30 cellular contexts compared by ENCODE assay signal in genomic region chr6:125086716-125087115, GRCh38.
"Had no signal": no experiment of that assay in that cellular context is flagged by ENCODE, and none has a peak within 500 bp of the region (broad histone marks: within the 10 kb centered on the region; RNA-seq: fewer than 3 reads in every experiment).

No MANE protein-coding gene starts in this region.

- H3K9me3 ChIP-seq: neutrophil, ovary, psoas muscle, right lobe of liver, sigmoid colon, stomach, thoracic aorta, thyroid gland, transverse colon, upper lobe of right lung, vagina had no signal

- H2AFZ ChIP-seq: parathyroid adenoma had no signal

- H3K4me3 Mint-ChIP-seq: naive B cell; naive thymus-derived CD8-positive, alpha-beta T cell; natural killer cell treated with Interleukin-12 subunit alpha and Interleukin-12 subunit beta and Interleukin-15 and Interleukin-18, amount 100 ng/mL, for 72 hours; stimulated activated effector memory CD8-positive, alpha-beta T cell treated with anti-CD3 and anti-CD28 coated beads, Interleukin-12 subunit alpha, Interleukin-12 subunit beta, amount 100 ng/mL, for 72 hours; stimulated activated naive B cell treated with anti-CD40 and anti-IgM and Interleukin-4, amounts not matched to agents 10 μg/mL and 1 μg/mL and 100 μg/mL, for 72 hours; stimulated activated naive CD8-positive, alpha-beta T cell treated with anti-CD3 and anti-CD28 coated beads, Interleukin-15, Interleukin-2, amounts not matched to agents 100 ng/mL and 50 ng/mL, for 24 hours; type B pancreatic cell had no signal

- H3K79me2 ChIP-seq: parathyroid adenoma had no signal

- H3K4me3 ChIP-seq: ovary, psoas muscle, right lobe of liver, sigmoid colon, stomach, thoracic aorta, thyroid gland, transverse colon, upper lobe of right lung, vagina had no signal

- H3K4me1 ChIP-seq: psoas muscle, right lobe of liver, stomach, thyroid gland, transverse colon, upper lobe of right lung, vagina had no signal

- DNase-seq: naive B cell; naive thymus-derived CD8-positive, alpha-beta T cell; occipital lobe; ovary; posterior cingulate gyrus; psoas muscle; right cardiac atrium; right lobe of liver; sigmoid colon; small intestine; stimulated activated CD4-positive, alpha-beta T cell treated with anti-CD3 and anti-CD28 coated beads, Interleukin-15, amount 100 ng/mL, for 24 hours; stimulated activated CD4-positive, alpha-beta T cell treated with anti-CD3 and anti-CD28 coated beads, Interleukin-2, amount 100 ng/mL, for 24 hours; stimulated activated CD4-positive, alpha-beta T cell treated with anti-CD3 and anti-CD28 coated beads, Interleukin-2, amount 100 ng/mL, for 48 hours; stimulated activated CD4-positive, alpha-beta T cell treated with anti-CD3 and anti-CD28 coated beads, Interleukin-4, amount 100 ng/mL, for 24 hours; stimulated activated naive B cell treated with anti-CD40 and anti-IgM and Interleukin-4, amounts not matched to agents 10 μg/mL and 1 μg/mL and 100 μg/mL, for 72 hours; stimulated activated naive CD4-positive, alpha-beta T cell treated with Interleukin-2 at 50 U/mL for 16 hours; stomach; thyroid gland; transverse colon; upper lobe of right lung had no signal

- H3K9ac ChIP-seq: parathyroid adenoma had no signal

- H3K27me3 Mint-ChIP-seq: naive B cell; naive thymus-derived CD8-positive, alpha-beta T cell; natural killer cell treated with Interleukin-12 subunit alpha and Interleukin-12 subunit beta and Interleukin-15 and Interleukin-18, amount 100 ng/mL, for 72 hours; progenitor cell of endocrine pancreas; stimulated activated naive B cell treated with anti-CD40 and anti-IgM and Interleukin-4, amounts not matched to agents 10 μg/mL and 1 μg/mL and 100 μg/mL, for 72 hours; stimulated activated naive CD8-positive, alpha-beta T cell treated with anti-CD3 and anti-CD28 coated beads, Interleukin-15, Interleukin-2, amounts not matched to agents 100 ng/mL and 50 ng/mL, for 24 hours; type B pancreatic cell had no signal

- H3K27ac Mint-ChIP-seq: naive B cell; naive thymus-derived CD8-positive, alpha-beta T cell; natural killer cell treated with Interleukin-12 subunit alpha and Interleukin-12 subunit beta and Interleukin-15 and Interleukin-18, amount 100 ng/mL, for 72 hours; progenitor cell of endocrine pancreas; stimulated activated effector memory CD8-positive, alpha-beta T cell treated with anti-CD3 and anti-CD28 coated beads, Interleukin-12 subunit alpha, Interleukin-12 subunit beta, amount 100 ng/mL, for 72 hours; stimulated activated naive B cell treated with anti-CD40 and anti-IgM and Interleukin-4, amounts not matched to agents 10 μg/mL and 1 μg/mL and 100 μg/mL, for 72 hours; stimulated activated naive CD8-positive, alpha-beta T cell treated with anti-CD3 and anti-CD28 coated beads, Interleukin-15, Interleukin-2, amounts not matched to agents 100 ng/mL and 50 ng/mL, for 24 hours; type B pancreatic cell had no signal

- H3K36me3 ChIP-seq: ovary, vagina had no signal

- H3K9me3 Mint-ChIP-seq: naive B cell; naive thymus-derived CD8-positive, alpha-beta T cell; natural killer cell treated with Interleukin-12 subunit alpha and Interleukin-12 subunit beta and Interleukin-15 and Interleukin-18, amount 100 ng/mL, for 72 hours; stimulated activated effector memory CD8-positive, alpha-beta T cell treated with anti-CD3 and anti-CD28 coated beads, Interleukin-12 subunit alpha, Interleukin-12 subunit beta, amount 100 ng/mL, for 72 hours; stimulated activated naive B cell treated with anti-CD40 and anti-IgM and Interleukin-4, amounts not matched to agents 10 μg/mL and 1 μg/mL and 100 μg/mL, for 72 hours; stimulated activated naive CD8-positive, alpha-beta T cell treated with anti-CD3 and anti-CD28 coated beads, Interleukin-15, Interleukin-2, amounts not matched to agents 100 ng/mL and 50 ng/mL, for 24 hours; type B pancreatic cell had no signal

- H3K4me1 Mint-ChIP-seq: naive B cell; naive thymus-derived CD8-positive, alpha-beta T cell; stimulated activated effector memory CD8-positive, alpha-beta T cell treated with anti-CD3 and anti-CD28 coated beads, Interleukin-12 subunit alpha, Interleukin-12 subunit beta, amount 100 ng/mL, for 72 hours; stimulated activated naive B cell treated with anti-CD40 and anti-IgM and Interleukin-4, amounts not matched to agents 10 μg/mL and 1 μg/mL and 100 μg/mL, for 72 hours had no signal

- H3K27me3 ChIP-seq: neutrophil, ovary, right lobe of liver, sigmoid colon, stomach, thyroid gland, transverse colon, upper lobe of right lung, vagina had no signal

- ATAC-seq: naive thymus-derived CD8-positive, alpha-beta T cell; natural killer cell treated with Interleukin-12 subunit alpha and Interleukin-12 subunit beta and Interleukin-15 and Interleukin-18, amount 100 ng/mL, for 72 hours; psoas muscle; right cardiac atrium; right lobe of liver; stimulated activated effector memory CD8-positive, alpha-beta T cell treated with anti-CD3 and anti-CD28 coated beads, Interleukin-12 subunit alpha, Interleukin-12 subunit beta, amount 100 ng/mL, for 72 hours; stimulated activated naive B cell treated with anti-CD40 and anti-IgM and Interleukin-4, amounts not matched to agents 10 μg/mL and 1 μg/mL and 100 μg/mL, for 72 hours; upper lobe of right lung had no signal

- H3K27ac ChIP-seq: neutrophil, ovary, parathyroid adenoma, psoas muscle, right lobe of liver, sigmoid colon, stomach, thoracic aorta, thyroid gland, transverse colon, upper lobe of right lung, vagina had no signal

- FAIRE-seq: urothelium cell line had no signal

- H3K36me3 Mint-ChIP-seq: naive B cell; naive thymus-derived CD8-positive, alpha-beta T cell; natural killer cell treated with Interleukin-12 subunit alpha and Interleukin-12 subunit beta and Interleukin-15 and Interleukin-18, amount 100 ng/mL, for 72 hours; stimulated activated effector memory CD8-positive, alpha-beta T cell treated with anti-CD3 and anti-CD28 coated beads, Interleukin-12 subunit alpha, Interleukin-12 subunit beta, amount 100 ng/mL, for 72 hours; stimulated activated naive B cell treated with anti-CD40 and anti-IgM and Interleukin-4, amounts not matched to agents 10 μg/mL and 1 μg/mL and 100 μg/mL, for 72 hours had no signal
